In the genomic region with DNA sequence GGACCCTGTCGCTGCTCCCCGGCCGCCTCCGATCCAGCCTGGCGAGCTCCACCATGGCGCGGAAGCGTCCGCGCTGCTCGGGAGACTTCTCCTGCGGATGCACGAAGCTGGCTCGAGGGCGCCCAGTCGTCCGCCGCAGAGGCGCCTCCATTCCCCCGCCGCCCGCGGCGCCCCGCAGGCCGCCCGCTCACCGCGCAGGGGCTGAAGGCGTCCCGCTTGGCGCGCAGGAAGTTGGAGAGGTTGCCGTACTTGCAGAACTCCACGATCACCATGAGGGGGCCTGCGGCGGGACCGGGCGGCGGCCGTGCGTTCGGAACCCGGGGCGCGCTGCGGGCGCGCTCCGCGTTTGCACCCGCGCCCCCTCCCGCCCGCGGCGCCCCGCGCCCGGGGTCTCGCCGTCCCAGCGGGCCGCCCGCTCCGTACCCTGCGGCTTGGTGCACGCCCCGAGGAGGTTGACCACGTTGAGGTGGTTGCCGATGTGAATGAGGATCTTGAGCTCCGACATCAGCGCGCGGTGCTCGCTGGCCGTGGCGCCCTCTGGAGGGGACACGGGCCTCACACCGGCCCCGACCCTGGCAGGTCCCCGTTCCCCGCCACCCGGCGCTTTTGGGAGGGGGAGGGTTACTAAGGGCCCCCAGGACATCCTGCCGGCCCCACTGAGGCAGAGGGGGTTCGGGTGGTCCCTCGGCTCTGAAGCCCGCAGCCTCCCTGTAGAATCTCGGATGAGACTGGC, we compare ENCODE assay signal across 1 cellular context.
TF ChIP-seq lines count a peak whose summit lies in the region.

No MANE protein-coding gene starts in this region.

TF ChIP-seq in SK-N-SH, 30 proteins besides CTCF, POLR2A, EP300 and RAD21 (continued from another document):
- no peak; the same call in 1 of the 2 replicates for TF ChIP-seq SMC3 (IDR thresholded peaks at IDR 0.05; ENCODE audit: low read depth, low read length)
- TF ChIP-seq NFIC (IDR thresholded peaks at IDR 0.05; ENCODE audit: borderline replicate concordance), result no peak
- TF ChIP-seq EZH2phosphoT487 (IDR thresholded peaks at IDR 0.05; ENCODE audit: borderline replicate concordance, low read depth), result no peak
- TF ChIP-seq RXRA (IDR thresholded peaks at IDR 0.05; ENCODE audit: borderline replicate concordance, low read depth), result no peak
- no peak for TF ChIP-seq MEF2A (IDR thresholded peaks at IDR 0.05; ENCODE audit: borderline replicate concordance, low read depth)
